In genomic region chr16:74064120-74064735, GRCh38 we compare ENCODE assay signal across 1 cellular context.
TF ChIP-seq lines count a peak whose summit lies in the region.

No MANE protein-coding gene starts in this region.

TF ChIP-seq in SK-N-SH treated with all-trans-retinoic acid at 6 μM for 48 hours, 23 proteins besides CTCF, POLR2A, EP300 and RAD21 (continued from another document):
- TF ChIP-seq TSHZ2 (CRISPR knock-in tag; IDR thresholded peaks at IDR 0.05) (no peak), GLIS3 (CRISPR knock-in tag; IDR thresholded peaks at IDR 0.05) (no peak), SNAI2 (CRISPR knock-in tag; IDR thresholded peaks at IDR 0.05) (no peak), ZNF565 (CRISPR knock-in tag; conservative IDR thresholded peaks at IDR 0.05; ENCODE audit: low read depth) (no peak), ARNTL (CRISPR knock-in tag; IDR thresholded peaks at IDR 0.05; ENCODE audit: borderline replicate concordance, low read depth) (no peak), ESRRG (CRISPR knock-in tag; IDR thresholded peaks at IDR 0.05) (no peak), CSRNP3 (CRISPR knock-in tag; IDR thresholded peaks at IDR 0.05) (no peak), ISL1 (CRISPR knock-in tag; IDR thresholded peaks at IDR 0.05) (no peak)
